In the genomic region with DNA sequence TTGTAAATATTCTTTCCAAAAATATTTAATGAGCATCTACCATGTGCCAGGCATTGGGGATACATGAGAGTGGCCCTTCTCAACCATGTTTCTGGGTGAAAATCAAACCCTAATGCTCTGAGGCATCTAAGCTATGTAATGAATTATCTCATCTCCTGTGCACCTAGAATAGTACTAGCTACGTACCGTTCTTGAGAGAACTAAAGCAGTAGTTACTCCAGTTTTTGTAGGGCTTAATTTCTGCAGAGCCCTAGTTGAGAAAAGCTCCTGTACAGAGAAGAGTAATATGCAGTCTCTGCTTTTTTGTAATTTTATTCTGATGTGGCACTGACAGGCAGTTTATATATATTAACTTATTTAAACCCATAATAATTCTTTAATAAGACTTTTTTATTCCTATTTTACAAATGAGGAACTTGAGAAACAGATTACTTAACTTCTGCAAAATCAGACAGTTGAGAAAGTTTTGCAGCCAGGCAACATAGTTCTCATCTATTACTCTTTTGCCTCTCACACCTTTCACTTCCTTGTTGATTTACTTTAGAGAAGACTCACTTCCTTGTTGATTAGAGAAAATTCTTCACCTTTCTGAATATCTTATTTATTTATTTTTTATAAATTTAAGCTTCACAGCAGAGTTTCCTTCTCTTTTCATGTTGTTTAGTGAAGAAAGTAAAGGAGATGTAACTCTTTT, we compare ENCODE assay signal across 8 cellular contexts. TPM values are rescaled to one million over a fixed set of nuclear protein-coding genes. Genes with fewer than 3 reads are reported as not detected.
DNase-seq lines count a peak whose midpoint lies in the region; ATAC-seq, FAIRE-seq and TF ChIP-seq lines count a peak whose summit lies in the region.

No MANE protein-coding gene starts in this region.

- H3K36me3 ChIP-seq in ascending aorta, result no peaks in the 10 kb centered on the region

- H3K4me1 Mint-ChIP-seq in MCF 10A (ENCODE audit: insufficient read depth, unreplicated experiment), result peaks cover 26% of the 10 kb centered on the region

- TF ChIP-seq CTCF in A549 (IDR thresholded peaks at IDR 0.05) (no peak), MCF 10A (IDR thresholded peaks at IDR 0.05; ENCODE audit: unreplicated experiment) (no peak), ascending aorta (IDR thresholded peaks at IDR 0.05) (no peak)

- 50% methylated on average over 2 of the region's 2 CpGs for WGBS in A549 (ENCODE audit: missing lambda C conversion rate)

- no TSS peak for BruUV-seq in MCF 10A (replicated peaks; lab: Mats Ljungman, UMichigan)

- no peak for TF ChIP-seq POLR2A in A549 (IDR thresholded peaks at IDR 0.05; ENCODE audit: low read length)

- ATAC-seq in A549, result no peak
- peak; percentile 48 for ATAC-seq in GM19351 (IDR thresholded peaks at IDR 0.05; ENCODE audit: unreplicated experiment)
- peak; percentile 35 for ATAC-seq in HG03469 (IDR thresholded peaks at IDR 0.05; ENCODE audit: unreplicated experiment)

- POLR2A ChIA-PET in A549 (lab: Yijun Ruan, JAX), result no interaction called here
- POLR2A ChIA-PET in MCF 10A (lab: Yijun Ruan, JAX), result interaction anchor here (0.8 to 6.6 kb wide), 7 partner anchors 8 to 249 kb away, joined by 3 to 58 read pairs (median 5); no protein-coding TSS in a partner anchor

- no peak for TF ChIP-seq RAD21 in A549 (conservative IDR thresholded peaks at IDR 0.05 in 1 of 2, IDR thresholded peaks at IDR 0.05 in 1 of 2)

- H3K4me3 Mint-ChIP-seq in MCF 10A (ENCODE audit: unreplicated experiment), result peak overlapping the region; percentile 94

- H3K4me1 ChIP-seq in A549, result peaks cover 54% of the 10 kb centered on the region
- peaks cover 0 to 19% of the 10 kb centered on the region in 2 donors for H3K4me1 ChIP-seq in ascending aorta

- intact Hi-C loops in MCF 10A (cut with micrococcal nuclease) (loop anchor here (5.0 to 10.0 kb wide), 3 partner anchors 283 to 560 kb away; no protein-coding TSS in a partner anchor), ascending aorta (cut with DNase I) (loop anchor here (5.0 to 10.0 kb wide), 3 partner anchors 132 to 542 kb away; partner anchors contain the start of gene HNMT)

- CTCF ChIA-PET in A549 (lab: Yijun Ruan, JAX) (no interaction called here), MCF 10A (lab: Yijun Ruan, JAX) (interaction anchor here (0.6 to 2.2 kb wide), 4 partner anchors 123 to 593 kb away, joined by 3 to 17 read pairs (median 5); no protein-coding TSS in a partner anchor)

- no peak overlapping the region for H3K27ac ChIP-seq in A549
- H3K27ac ChIP-seq in ascending aorta, result peak overlapping the region in 1 of 2 donors; percentile 96

- TF ChIP-seq EP300 in A549 (IDR thresholded peaks at IDR 0.05), result no peak

- no peak overlapping the region for H3K4me3 ChIP-seq in A549
- H3K4me3 ChIP-seq in ascending aorta, result peak overlapping the region in 1 of 2 donors; percentile 90

- H3K9me3 ChIP-seq in A549 (no peaks in the 10 kb centered on the region), ascending aorta (no peaks in the 10 kb centered on the region)

- no peaks in the 10 kb centered on the region for H3K9me3 Mint-ChIP-seq in MCF 10A (ENCODE audit: unreplicated experiment)

- H3K4me2 ChIP-seq in A549, result peak overlapping the region; percentile 93

- FAIRE-seq in A549 (lab: Jason Lieb, UNC), result no peak

- peaks cover 9% of the 10 kb centered on the region for H3K36me3 Mint-ChIP-seq in MCF 10A (ENCODE audit: insufficient read depth, unreplicated experiment)

- H3K27ac Mint-ChIP-seq in MCF 10A (ENCODE audit: low read depth, unreplicated experiment), result no peak overlapping the region

- H3K27me3 Mint-ChIP-seq in MCF 10A (ENCODE audit: insufficient read depth, unreplicated experiment), result no peaks in the 10 kb centered on the region

- H3K27me3 ChIP-seq in ascending aorta, result no peaks in the 10 kb centered on the region

- DNase-seq in A549 (ENCODE audit: low read depth in 1 of 2, low spot score in 1 of 2) (no peak), MCF 10A (ENCODE audit: unreplicated experiment) (no peak), ascending aorta (ENCODE audit: low spot score in 2 of 2) (no peak), occipital lobe (lab: John Stamatoyannopoulos, UW) (no peak), D341Med (ENCODE audit: low spot score) (no peak), NCI-H1694 (lab: John Stamatoyannopoulos, UW) (no peak)

TF ChIP-seq in A549, 52 proteins besides CTCF, POLR2A, EP300 and RAD21:
- TF ChIP-seq MAX (IDR thresholded peaks at IDR 0.05) (no peak), CBX8 (IDR thresholded peaks at IDR 0.05) (no peak), BHLHE40 (IDR thresholded peaks at IDR 0.05; ENCODE audit: low read depth, low read length) (no peak), TFCP2L1 (CRISPR knock-in tag; IDR thresholded peaks at IDR 0.05) (no peak), RFX5 (IDR thresholded peaks at IDR 0.05) (no peak), ZNF302 (CRISPR knock-in tag; IDR thresholded peaks at IDR 0.05) (no peak), JUN (IDR thresholded peaks at IDR 0.05) (no peak), ZFP36 (IDR thresholded peaks at IDR 0.05; ENCODE audit: borderline replicate concordance, partially characterized antibody) (no peak), RNF2 (IDR thresholded peaks at IDR 0.05; ENCODE audit: borderline replicate concordance, low read depth) (no peak), EHF (CRISPR knock-in tag; IDR thresholded peaks at IDR 0.05) (no peak), USF2 (IDR thresholded peaks at IDR 0.05) (no peak), POLR2AphosphoS2 (conservative IDR thresholded peaks at IDR 0.05; ENCODE audit: low read length) (no peak), FOSB (CRISPR knock-in tag; IDR thresholded peaks at IDR 0.05) (no peak), ZSCAN20 (CRISPR knock-in tag; IDR thresholded peaks at IDR 0.05) (no peak), JUNB (IDR thresholded peaks at IDR 0.05) (no peak), HOXB13 (CRISPR knock-in tag; IDR thresholded peaks at IDR 0.05; ENCODE audit: low read depth) (no peak)

RNA-seq across cellular contexts. Expression of gene SPOPL, which starts 3.1 kb away (rescaled TPM):
- 16.2 and 16.9 TPM in 2 replicates for polyA plus RNA-seq in A549 (2011; rRNA removed)
- 4.3 and 4.4 TPM in 2 replicates for polyA plus RNA-seq in A549 (2012; cell fraction: cytosol; rRNA removed)
- polyA plus RNA-seq in A549 (2012; cell fraction: nucleus; rRNA removed), result 2.3 and 2.5 TPM in 2 replicates
- 7.2 to 8.2 TPM (median 7.4 TPM) in 3 replicates for polyA plus RNA-seq in A549 (2017; fragmentation: RNase III; extraction: RNeasy Plus Mini Kit Qiagen cat#74134 plus additional on column Dnase treatment)
- polyA minus RNA-seq in A549 (2011; rRNA and poly(A)+ RNA removed), result 7.3 and 8.1 TPM in 2 replicates
- 15.8 and 17.7 TPM in 2 replicates for total RNA-seq in MCF 10A (2022)
- total RNA-seq in ascending aorta, result 9.0 TPM
- 29.3 TPM for total RNA-seq in occipital lobe

Comparison
In these comparisons a context has a peak if more than half of its experiments do, and no peak if none do; other contexts are left out.
1. ATAC-seq: peak in GM19351 (single experiment) and HG03469 (single experiment); none in A549 (0 of 2).